30 cellular contexts compared by ENCODE assay signal in genomic region chr1:65632230-65632629, GRCh38.
"Had no signal": no experiment of that assay in that cellular context is flagged by ENCODE, and none has a peak within 500 bp of the region (broad histone marks: within the 10 kb centered on the region; RNA-seq: fewer than 3 reads in every experiment).

No MANE protein-coding gene starts in this region.

- FAIRE-seq: endometrium, endothelial cell of umbilical vein had no signal

- H3K27me3 ChIP-seq: adrenal gland, body of pancreas, esophagus squamous epithelium, gastroesophageal sphincter had no signal

- H3K4me3 ChIP-seq: adrenal gland, body of pancreas, esophagus squamous epithelium, gastroesophageal sphincter had no signal

- DNase-seq: activated CD4-positive, alpha-beta memory T cell treated with anti-CD3 and anti-CD28 coated beads for 36 hours; activated CD4-positive, alpha-beta T cell treated with anti-CD3 and anti-CD28 coated beads for 36 hours; activated CD4-positive, alpha-beta T cell treated with anti-CD3 and anti-CD28 coated beads, Interleukin-2, amount 10 ng/mL, durations not matched to agents 24 days and 14 days; activated CD4-positive, CD25-positive, alpha-beta regulatory T cell; activated CD4-positive, CD25-positive, alpha-beta regulatory T cell treated with anti-CD3 and anti-CD28 coated beads, Interleukin-2, amount 50 U/mL, for 72 hours; activated CD8-positive, alpha-beta memory T cell treated with anti-CD3 and anti-CD28 coated beads, Interleukin-2, amount 10 ng/mL, durations not matched to agents 7 days and 5 days; activated CD8-positive, alpha-beta memory T cell treated with anti-CD3 and anti-CD28 coated beads, Interleukin-2, amount 50 U/mL, for 4 hours; activated CD8-positive, alpha-beta T cell treated with anti-CD3 and anti-CD28 coated beads, Interleukin-2, amount 10 ng/mL, durations not matched to agents 7 days and 5 days; activated effector memory CD4-positive, alpha-beta T cell treated with anti-CD3 and anti-CD28 coated beads, Interleukin-2, amount 50 U/mL, for 16 hours; activated naive CD4-positive, alpha-beta T cell treated with anti-CD3 and anti-CD28 coated beads for 36 hours; activated naive CD8-positive, alpha-beta T cell treated with anti-CD3 and anti-CD28 coated beads for 36 hours; activated naive CD8-positive, alpha-beta T cell treated with anti-CD3 and anti-CD28 coated beads, Interleukin-2, amount 50 U/mL, for 24 hours; activated T-cell treated with anti-CD3 and anti-CD28 coated beads, Interleukin-2, amount 50 U/mL, for 1 hour; activated T-cell treated with anti-CD3 and anti-CD28 coated beads, Interleukin-2, amount 50 U/mL, for 48 hours; adrenal gland; amygdala; aorta; body of pancreas; caudate nucleus; cerebellar nuclear complex; cortex of kidney; dermis blood vessel endothelial cell; effector CD8-positive, alpha-beta T cell; esophagus squamous epithelium; foreskin melanocyte; T-helper 2 cell had no signal

- H3K4me1 ChIP-seq: adrenal gland, body of pancreas, esophagus squamous epithelium, gastroesophageal sphincter had no signal

- H3K36me3 ChIP-seq: adrenal gland, esophagus squamous epithelium had no signal

- H3K27ac ChIP-seq: adrenal gland, body of pancreas, epithelial cell of prostate, esophagus squamous epithelium, gastroesophageal sphincter had no signal

- H3K9me3 ChIP-seq: adrenal gland, body of pancreas, esophagus squamous epithelium, gastroesophageal sphincter had no signal

- ATAC-seq: activated CD4-positive, alpha-beta T cell treated with anti-CD3 and anti-CD28 coated beads for 36 hours; activated CD8-positive, alpha-beta memory T cell treated with anti-CD3 and anti-CD28 coated beads, Interleukin-2, amount 10 ng/mL, durations not matched to agents 7 days and 5 days; activated CD8-positive, alpha-beta T cell treated with anti-CD3 and anti-CD28 coated beads, Interleukin-2, amount 10 ng/mL, durations not matched to agents 7 days and 5 days; activated naive CD8-positive, alpha-beta T cell treated with anti-CD3 and anti-CD28 coated beads, Interleukin-2, amount 50 U/mL, for 24 hours; body of pancreas; gastroesophageal sphincter had no signal
